In the genomic region with DNA sequence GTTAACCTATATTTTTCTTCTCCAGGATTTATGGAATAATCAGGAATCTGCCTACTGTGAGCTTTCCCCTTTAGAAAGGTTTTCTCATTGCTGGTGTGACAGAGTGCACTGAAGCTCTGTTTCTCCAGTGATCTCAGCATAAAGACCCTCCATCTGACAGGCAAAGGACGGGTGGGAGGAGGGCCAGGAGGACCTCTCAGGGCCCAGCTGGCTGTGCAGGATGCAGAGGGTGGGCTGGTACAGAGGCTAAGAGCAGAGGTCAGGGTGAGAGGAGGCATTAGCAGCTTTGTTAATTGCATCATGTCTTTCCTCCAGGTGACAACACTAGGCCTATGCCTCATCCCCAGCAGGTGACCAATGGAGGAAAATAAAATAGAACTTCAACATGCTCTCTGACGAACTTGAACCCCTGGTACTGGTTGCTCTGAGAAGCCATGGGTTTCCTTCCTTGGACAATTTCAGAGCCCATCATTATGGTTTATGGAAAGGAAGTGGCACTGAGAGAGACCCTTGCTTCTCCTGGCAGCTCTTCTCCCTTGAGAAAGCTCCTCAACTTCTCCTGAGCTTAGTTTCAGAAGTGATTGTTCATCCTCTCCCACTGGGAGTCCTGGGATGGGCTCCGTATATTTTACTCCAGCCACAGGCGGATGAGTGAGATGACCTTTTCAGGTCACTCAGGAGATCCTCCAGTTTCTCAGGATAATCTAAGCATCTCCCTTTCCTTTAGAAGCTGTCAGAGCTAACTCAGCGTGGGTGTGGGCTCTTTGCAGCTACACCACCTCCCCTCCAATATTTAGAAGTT, we compare ENCODE assay signal across 1 cellular context.
TF ChIP-seq lines count a peak whose summit lies in the region.

No MANE protein-coding gene starts in this region.

TF ChIP-seq in HepG2, 621 proteins besides CTCF, POLR2A, EP300 and RAD21:
- TF ChIP-seq MYC (CRISPR knock-in tag; IDR thresholded peaks at IDR 0.05; ENCODE audit: borderline replicate concordance) (no peak), CEBPB (IDR thresholded peaks at IDR 0.05; ENCODE audit: borderline replicate concordance, low read depth, low read length) (peak; percentile 40; the same call in 1 of the 2 replicates), ZNF253 (CRISPR knock-in tag; IDR thresholded peaks at IDR 0.05; ENCODE audit: borderline replicate concordance) (no peak), RBM22 (optimal IDR thresholded peaks at IDR 0.05; ENCODE audit: low read length) (no peak), TAF15 (IDR thresholded peaks at IDR 0.05; ENCODE audit: low read depth, low read length, poor library complexity, severe bottlenecking) (no peak), HDAC2 (CRISPR knock-in tag; IDR thresholded peaks at IDR 0.05) (no peak), ZNF839 (CRISPR knock-in tag; IDR thresholded peaks at IDR 0.05; ENCODE audit: borderline replicate concordance) (no peak), HNRNPL (IDR thresholded peaks at IDR 0.05; ENCODE audit: low read depth, low read length) (no peak), ZNF33A (CRISPR knock-in tag; IDR thresholded peaks at IDR 0.05; ENCODE audit: borderline replicate concordance) (no peak), CEBPG (CRISPR knock-in tag; IDR thresholded peaks at IDR 0.05) (peak; percentile 28; the same call in 1 of the 2 replicates), HOXA7 (CRISPR knock-in tag; IDR thresholded peaks at IDR 0.05) (no peak), SRF (IDR thresholded peaks at IDR 0.05; ENCODE audit: low read depth, low read length) (no peak), NAIF1 (CRISPR knock-in tag; IDR thresholded peaks at IDR 0.05; ENCODE audit: borderline replicate concordance) (no peak), ZNF263 (CRISPR knock-in tag; IDR thresholded peaks at IDR 0.05) (peak; percentile 73), GATAD1 (CRISPR knock-in tag; IDR thresholded peaks at IDR 0.05) (no peak), ZNF850 (CRISPR knock-in tag; conservative IDR thresholded peaks at IDR 0.05) (no peak), SOX6 (IDR thresholded peaks at IDR 0.05) (no peak), SOX6 (CRISPR knock-in tag; IDR thresholded peaks at IDR 0.05) (0 out of 2 replicates have a peak, but pooled peaks have one; percentile 9), ZNF552 (CRISPR knock-in tag; IDR thresholded peaks at IDR 0.05; ENCODE audit: borderline replicate concordance) (no peak)
- TF ChIP-seq, protein P1, sequence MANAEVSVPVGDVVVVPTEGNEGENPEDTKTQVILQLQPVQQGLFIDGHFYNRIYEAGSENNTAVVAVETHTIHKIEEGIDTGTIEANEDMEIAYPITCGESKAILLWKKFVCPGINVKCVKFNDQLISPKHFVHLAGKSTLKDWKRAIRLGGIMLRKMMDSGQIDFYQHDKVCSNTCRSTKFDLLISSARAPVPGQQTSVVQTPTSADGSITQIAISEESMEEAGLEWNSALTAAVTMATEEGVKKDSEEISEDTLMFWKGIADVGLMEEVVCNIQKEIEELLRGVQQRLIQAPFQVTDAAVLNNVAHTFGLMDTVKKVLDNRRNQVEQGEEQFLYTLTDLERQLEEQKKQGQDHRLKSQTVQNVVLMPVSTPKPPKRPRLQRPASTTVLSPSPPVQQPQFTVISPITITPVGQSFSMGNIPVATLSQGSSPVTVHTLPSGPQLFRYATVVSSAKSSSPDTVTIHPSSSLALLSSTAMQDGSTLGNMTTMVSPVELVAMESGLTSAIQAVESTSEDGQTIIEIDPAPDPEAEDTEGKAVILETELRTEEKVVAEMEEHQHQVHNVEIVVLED (CRISPR knock-in tag; IDR thresholded peaks at IDR 0.05; ENCODE audit: borderline replicate concordance) = no peak
- TF ChIP-seq, protein P2, sequence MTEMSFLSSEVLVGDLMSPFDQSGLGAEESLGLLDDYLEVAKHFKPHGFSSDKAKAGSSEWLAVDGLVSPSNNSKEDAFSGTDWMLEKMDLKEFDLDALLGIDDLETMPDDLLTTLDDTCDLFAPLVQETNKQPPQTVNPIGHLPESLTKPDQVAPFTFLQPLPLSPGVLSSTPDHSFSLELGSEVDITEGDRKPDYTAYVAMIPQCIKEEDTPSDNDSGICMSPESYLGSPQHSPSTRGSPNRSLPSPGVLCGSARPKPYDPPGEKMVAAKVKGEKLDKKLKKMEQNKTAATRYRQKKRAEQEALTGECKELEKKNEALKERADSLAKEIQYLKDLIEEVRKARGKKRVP (CRISPR knock-in tag; IDR thresholded peaks at IDR 0.05) = peak in 1 of 2 experiments; percentile 76; a peak in 2 of 4 replicates
- TF ChIP-seq, protein P3, sequence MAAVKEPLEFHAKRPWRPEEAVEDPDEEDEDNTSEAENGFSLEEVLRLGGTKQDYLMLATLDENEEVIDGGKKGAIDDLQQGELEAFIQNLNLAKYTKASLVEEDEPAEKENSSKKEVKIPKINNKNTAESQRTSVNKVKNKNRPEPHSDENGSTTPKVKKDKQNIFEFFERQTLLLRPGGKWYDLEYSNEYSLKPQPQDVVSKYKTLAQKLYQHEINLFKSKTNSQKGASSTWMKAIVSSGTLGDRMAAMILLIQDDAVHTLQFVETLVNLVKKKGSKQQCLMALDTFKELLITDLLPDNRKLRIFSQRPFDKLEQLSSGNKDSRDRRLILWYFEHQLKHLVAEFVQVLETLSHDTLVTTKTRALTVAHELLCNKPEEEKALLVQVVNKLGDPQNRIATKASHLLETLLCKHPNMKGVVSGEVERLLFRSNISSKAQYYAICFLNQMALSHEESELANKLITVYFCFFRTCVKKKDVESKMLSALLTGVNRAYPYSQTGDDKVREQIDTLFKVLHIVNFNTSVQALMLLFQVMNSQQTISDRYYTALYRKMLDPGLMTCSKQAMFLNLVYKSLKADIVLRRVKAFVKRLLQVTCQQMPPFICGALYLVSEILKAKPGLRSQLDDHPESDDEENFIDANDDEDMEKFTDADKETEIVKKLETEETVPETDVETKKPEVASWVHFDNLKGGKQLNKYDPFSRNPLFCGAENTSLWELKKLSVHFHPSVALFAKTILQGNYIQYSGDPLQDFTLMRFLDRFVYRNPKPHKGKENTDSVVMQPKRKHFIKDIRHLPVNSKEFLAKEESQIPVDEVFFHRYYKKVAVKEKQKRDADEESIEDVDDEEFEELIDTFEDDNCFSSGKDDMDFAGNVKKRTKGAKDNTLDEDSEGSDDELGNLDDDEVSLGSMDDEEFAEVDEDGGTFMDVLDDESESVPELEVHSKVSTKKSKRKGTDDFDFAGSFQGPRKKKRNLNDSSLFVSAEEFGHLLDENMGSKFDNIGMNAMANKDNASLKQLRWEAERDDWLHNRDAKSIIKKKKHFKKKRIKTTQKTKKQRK (IDR thresholded peaks at IDR 0.05; ENCODE audit: low read length) = no peak
